In the genomic region with DNA sequence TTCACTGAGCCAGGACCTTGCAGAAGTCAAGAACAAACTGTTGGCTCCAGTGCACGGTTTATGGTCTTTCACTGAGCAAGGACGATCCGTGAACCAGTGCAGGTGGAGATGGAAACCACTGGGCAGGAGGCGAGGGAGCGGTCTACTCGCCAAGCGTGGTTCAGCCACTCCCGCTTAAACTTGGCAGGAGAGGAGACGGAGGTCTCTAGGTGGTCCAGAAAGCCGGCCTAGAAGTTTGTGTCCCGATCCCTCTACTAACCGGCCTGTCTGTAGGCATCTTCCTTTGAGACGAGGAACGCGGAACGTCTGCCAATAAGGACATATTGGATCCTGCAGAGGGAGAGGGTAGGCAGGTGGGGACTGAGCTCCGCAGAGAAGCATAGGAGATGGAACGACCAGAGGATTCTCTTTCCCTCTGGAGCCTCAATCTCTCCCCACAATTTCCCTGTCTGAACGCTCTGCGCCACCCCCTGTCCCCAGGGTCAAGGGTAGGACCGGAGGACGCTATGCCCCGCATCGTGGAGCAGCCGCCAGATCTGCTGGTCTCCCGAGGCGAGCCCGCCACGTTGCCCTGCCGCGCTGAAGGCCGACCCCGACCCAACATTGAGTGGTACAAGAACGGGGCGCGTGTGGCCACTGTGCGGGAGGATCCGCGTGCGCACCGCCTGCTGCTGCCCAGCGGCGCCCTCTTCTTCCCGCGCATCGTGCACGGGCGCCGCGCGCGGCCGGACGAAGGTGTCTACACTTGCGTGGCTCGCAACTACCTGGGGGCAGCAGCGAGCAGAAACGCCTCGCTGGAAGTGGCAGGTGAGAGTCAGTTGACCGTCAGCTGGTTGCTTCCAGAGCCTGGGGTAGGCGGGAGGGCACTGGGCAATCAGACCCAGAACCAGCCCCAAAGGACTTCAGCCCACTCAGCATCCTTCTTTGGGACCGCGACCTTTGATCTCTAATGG, we compare ENCODE assay signal across 1 cellular context.
TF ChIP-seq lines count a peak whose summit lies in the region.

No MANE protein-coding gene starts in this region.

TF ChIP-seq in H1, 55 proteins besides CTCF, POLR2A, EP300 and RAD21:
- peak; percentile 85 for TF ChIP-seq MAX (IDR thresholded peaks at IDR 0.05)
- TF ChIP-seq E2F6 (IDR thresholded peaks at IDR 0.05): peak; percentile 92
- TF ChIP-seq EZH2 (IDR thresholded peaks at IDR 0.05; ENCODE audit: low read depth, low read length, severe bottlenecking): peak; percentile 99
- TF ChIP-seq SIX5 (IDR thresholded peaks at IDR 0.05; ENCODE audit: low read depth, low read length): no peak
- TF ChIP-seq SUZ12 (IDR thresholded peaks at IDR 0.05; ENCODE audit: low read length): peak; percentile 100
